In genomic region chr12:75766263-75767160, GRCh38 we compare ENCODE assay signal across 12 cellular contexts.
DNase-seq lines count a peak whose midpoint lies in the region; ATAC-seq, FAIRE-seq and TF ChIP-seq lines count a peak whose summit lies in the region.
"Had no signal": no experiment of that assay in that cellular context is flagged by ENCODE, and none has a peak within 500 bp of the region (broad histone marks: within the 10 kb centered on the region; RNA-seq: fewer than 3 reads in every experiment).

No MANE protein-coding gene starts in this region.

- FAIRE-seq in A204.1 (lab: Jason Lieb, UNC) = peak; percentile 98

- H3K9me3 ChIP-seq in HEK293 (ENCODE audit: control insufficient read depth, insufficient read depth, low read depth, low read length) = no peaks in the 10 kb centered on the region
- H3K9me3 ChIP-seq: lower lobe of right lung, suprapubic skin had no signal

- no peaks in the 10 kb centered on the region; the same call in 1 of the 2 replicates for H3K4me1 ChIP-seq in HEK293 (ENCODE audit: control insufficient read depth, insufficient read depth, low read length)
- H3K4me1 ChIP-seq: lower lobe of right lung, suprapubic skin had no signal

- H3K4me3 ChIP-seq in HEK293 (ENCODE audit: low read depth, low read length) (no peak overlapping the region), coronary artery (no peak overlapping the region)
- H3K4me3 ChIP-seq: lower lobe of right lung, suprapubic skin had no signal

- CTCF ChIA-PET in HEK293 (lab: Yijun Ruan, JAX) = interaction anchor here (0.7 to 1.0 kb wide), 3 partner anchors 13 to 705 kb away, joined by 3 to 5 read pairs (median 3); no protein-coding TSS in a partner anchor

- H3K27ac ChIP-seq in HEK293 (ENCODE audit: extremely low read depth, low read depth, low read length) (no peak overlapping the region), coronary artery (no peak overlapping the region)
- H3K27ac ChIP-seq: lower lobe of right lung, suprapubic skin had no signal

- TF ChIP-seq CTCF in HEK293 (tag by site-specific recombination; IDR thresholded peaks at IDR 0.05) (no peak), coronary artery (IDR thresholded peaks at IDR 0.05) (no peak)

- DNase-seq in astrocyte of the hippocampus (ENCODE audit: low read depth, low spot score) = peak; percentile 32
- peak; percentile 81 for DNase-seq in kidney glomerular epithelial cell (lab: John Stamatoyannopoulos, UW)
- no peak for DNase-seq in SK-N-DZ (ENCODE audit: low spot score)
- no peak for DNase-seq in Ammon's horn (ENCODE audit: low spot score)
- no peak for DNase-seq in coronary artery (ENCODE audit: low spot score)
- DNase-seq: effector CD4-positive, alpha-beta T cell; H9; lower lobe of right lung had no signal

- POLR2A ChIA-PET in HEK293 (lab: Yijun Ruan, JAX) = no interaction called here

- ATAC-seq in GM21528 (IDR thresholded peaks at IDR 0.05; ENCODE audit: low FRiP score, unreplicated experiment) = no peak
- ATAC-seq: lower lobe of right lung had no signal

- H3K36me3 ChIP-seq in HEK293 (ENCODE audit: control insufficient read depth in 2 of 2, insufficient read depth in 1 of 2, low read length in 2 of 2) = no peaks in the 10 kb centered on the region
- H3K36me3 ChIP-seq: lower lobe of right lung, suprapubic skin had no signal

TF ChIP-seq in HEK293, 187 proteins besides CTCF, POLR2A, EP300 and RAD21:
- TF ChIP-seq ZBTB1 (tag by site-specific recombination; IDR thresholded peaks at IDR 0.05) (no peak), HOXD13 (CRISPR knock-in tag; IDR thresholded peaks at IDR 0.05; ENCODE audit: borderline replicate concordance) (peak; percentile 42; the same call in 1 of the 2 replicates), ZNF580 (tag by site-specific recombination; IDR thresholded peaks at IDR 0.05) (no peak), PRDM1 (tag by site-specific recombination; IDR thresholded peaks at IDR 0.05) (0 out of 2 replicates have a peak, but pooled peaks have one; percentile 7)
TF ChIP-seq in HEK293: peak in this region for 2.

Comparison
In these comparisons a context has a peak if more than half of its experiments do, and no peak if none do; other contexts are left out.
1. DNase-seq: peak in astrocyte of the hippocampus (single experiment) and kidney glomerular epithelial cell (single experiment); none in SK-N-DZ (single experiment), Ammon's horn (single experiment) and coronary artery (single experiment).